In genomic region chr1:115495603-115496002, GRCh38 we compare ENCODE assay signal across 15 cellular contexts.
DNase-seq lines count a peak whose midpoint lies in the region; ATAC-seq, FAIRE-seq and TF ChIP-seq lines count a peak whose summit lies in the region.
"Had no signal": no experiment of that assay in that cellular context is flagged by ENCODE, and none has a peak within 500 bp of the region (broad histone marks: within the 10 kb centered on the region; RNA-seq: fewer than 3 reads in every experiment).

No MANE protein-coding gene starts in this region.

- H3K9ac ChIP-seq in PC-3 (ENCODE audit: low read length) (no peak overlapping the region), keratinocyte (ENCODE audit: control insufficient read depth, extremely low read depth, insufficient read depth, low read length) (peak overlapping the region; percentile 29)

- H3K4me3 ChIP-seq in PC-3 (ENCODE audit: low read length) (no peak overlapping the region), brain microvascular endothelial cell (ENCODE audit: low read depth, low read length) (no peak overlapping the region), keratinocyte (ENCODE audit: control insufficient read depth in 2 of 3, extremely low read depth in 1 of 3, insufficient read depth in 2 of 3, low read depth in 1 of 3, low read length in 3 of 3) (no peak overlapping the region), psoas muscle (no peak overlapping the region)
- H3K4me3 ChIP-seq: gastroesophageal sphincter, lower lobe of right lung had no signal

- H3K27ac ChIP-seq in PC-3 (ENCODE audit: low read length) (peak overlapping the region; percentile 79), brain microvascular endothelial cell (no peak overlapping the region), keratinocyte (ENCODE audit: control insufficient read depth, insufficient read depth, low read length) (peak overlapping the region; percentile 79), psoas muscle (no peak overlapping the region)
- H3K27ac ChIP-seq: gastroesophageal sphincter, lower lobe of right lung had no signal

- dilution Hi-C loops in keratinocyte (cut with MboI; ENCODE audit: extremely low pct_ligation_motif_present, low sequenced_read_pairs) = no loop called here

- H3K36me3 ChIP-seq in PC-3 (ENCODE audit: low read depth, low read length) (no peaks in the 10 kb centered on the region), brain microvascular endothelial cell (replicated peaks) (no peaks in the 10 kb centered on the region), keratinocyte (ENCODE audit: control insufficient read depth in 2 of 2, extremely low read depth in 1 of 2, insufficient read depth in 2 of 2, low read length in 2 of 2) (no peaks in the 10 kb centered on the region), psoas muscle (ENCODE audit: insufficient read depth in 1 of 2, low read depth in 1 of 2) (no peaks in the 10 kb centered on the region)
- H3K36me3 ChIP-seq: BE2C, gastroesophageal sphincter, lower lobe of right lung had no signal

- H3K4me1 ChIP-seq in PC-3 (ENCODE audit: insufficient read depth, low read length) (peaks cover 42% of the 10 kb centered on the region), keratinocyte (ENCODE audit: control insufficient read depth, extremely low read depth, insufficient read depth, low read length) (peaks cover 39% of the 10 kb centered on the region), psoas muscle (no peaks in the 10 kb centered on the region)
- H3K4me1 ChIP-seq: BE2C, gastroesophageal sphincter, lower lobe of right lung had no signal

- BruUV-seq in PC-3 (replicated peaks; lab: Mats Ljungman, UMichigan) = no TSS peak

- peak; percentile 87 for FAIRE-seq in keratinocyte (lab: Jason Lieb, UNC)

- POLR2A ChIA-PET in PC-3 (lab: Charles Lee; ENCODE audit: unreplicated experiment) = no interaction called here

- TF ChIP-seq CTCF in PC-3 (conservative IDR thresholded peaks at IDR 0.05; ENCODE audit: low read depth, low read length) = no peak
- no peak for TF ChIP-seq CTCF in brain microvascular endothelial cell (IDR thresholded peaks at IDR 0.05; ENCODE audit: low read depth, low read length, missing control alignments)
- no peak for TF ChIP-seq CTCF in keratinocyte (optimal IDR thresholded peaks at IDR 0.05 in 1 of 3, IDR thresholded peaks at IDR 0.05 in 1 of 3, conservative IDR thresholded peaks at IDR 0.05 in 1 of 3; ENCODE audit: extremely low read depth in 1 of 3, insufficient read depth in 2 of 3, low read length in 3 of 3)
- TF ChIP-seq CTCF in psoas muscle (IDR thresholded peaks at IDR 0.05) = no peak

- ATAC-seq in PC-3 = peak; percentile 54
- ATAC-seq in psoas muscle = no peak
- ATAC-seq: gastroesophageal sphincter, lower lobe of right lung, natural killer cell had no signal

- WGBS in psoas muscle, 3 donors = 81 to 84% (median 82%) methylated on average over 6 of the region's 6 CpGs

- H3K79me2 ChIP-seq in PC-3 (ENCODE audit: low read length) (no peaks in the 10 kb centered on the region), keratinocyte (ENCODE audit: control insufficient read depth, insufficient read depth, low read length) (no peaks in the 10 kb centered on the region)

- H2AFZ ChIP-seq in PC-3 (ENCODE audit: low read length) (0 out of 2 replicates have a peak overlapping the region, but pooled peaks have one; percentile 1), keratinocyte (ENCODE audit: control insufficient read depth, low read length) (no peak overlapping the region)

- H3K4me2 ChIP-seq in PC-3 (ENCODE audit: low read length) = peak overlapping the region; percentile 54
- H3K4me2 ChIP-seq in keratinocyte (ENCODE audit: control insufficient read depth, extremely low read depth, insufficient read depth, low read depth, low read length) = peak overlapping the region; percentile 62

- no peaks in the 10 kb centered on the region for H3F3A ChIP-seq in PC-3 (ENCODE audit: low read length, unreplicated experiment)

- H3K27me3 ChIP-seq in PC-3 (ENCODE audit: low read length) (no peaks in the 10 kb centered on the region), brain microvascular endothelial cell (replicated peaks) (no peaks in the 10 kb centered on the region), keratinocyte (ENCODE audit: control insufficient read depth, extremely low read depth, insufficient read depth, low read length) (no peaks in the 10 kb centered on the region), psoas muscle (ENCODE audit: insufficient read depth in 3 of 3, low read length in 2 of 3) (no peaks in the 10 kb centered on the region)
- H3K27me3 ChIP-seq: BE2C, gastroesophageal sphincter had no signal

- no peaks in the 10 kb centered on the region for H3K9me1 ChIP-seq in keratinocyte (ENCODE audit: control insufficient read depth, extremely low read depth, insufficient read depth, low read length)

- no peaks in the 10 kb centered on the region for H3K9me2 ChIP-seq in PC-3 (replicated peaks; ENCODE audit: low read length)

- no peaks in the 10 kb centered on the region for H3K9me3 ChIP-seq in PC-3 (ENCODE audit: low read length)
- no peaks in the 10 kb centered on the region for H3K9me3 ChIP-seq in keratinocyte (ENCODE audit: control insufficient read depth, low read depth, low read length)
- H3K9me3 ChIP-seq in psoas muscle = no peaks in the 10 kb centered on the region
- H3K9me3 ChIP-seq: BE2C, gastroesophageal sphincter, lower lobe of right lung had no signal

- CTCF ChIA-PET in PC-3 (lab: Charles Lee) = no interaction called here

- intact Hi-C loops in PC-3 (cut with micrococcal nuclease) = loop anchor here (10.0 kb wide), 1 partner anchor 49 kb away; no protein-coding TSS in a partner anchor
- intact Hi-C loops in psoas muscle (cut with DNase I) = no loop called here

- in situ Hi-C loops in brain microvascular endothelial cell (cut with HindIII; ENCODE audit: low pct_ligation_motif_present, low sequenced_read_pairs) = no loop called here

- H4K20me1 ChIP-seq in PC-3 (ENCODE audit: low read length) (no peaks in the 10 kb centered on the region), keratinocyte (ENCODE audit: control insufficient read depth, extremely low read depth, insufficient read depth, low read length) (no peaks in the 10 kb centered on the region)

- DNase-seq in AG20443 (ENCODE audit: low spot score) (peak; percentile 55), PC-3 (peak; percentile 60), brain microvascular endothelial cell (peak; percentile 53), keratinocyte (ENCODE audit: low read depth, low spot score) (no peak), psoas muscle (no peak), epidermal melanocyte (ENCODE audit: insufficient read length, low spot score) (no peak), NCI-H146 (lab: John Stamatoyannopoulos, UW) (no peak), NCI-H526 treated with DMSO at 0.1 percent for 48 hours (lab: John Stamatoyannopoulos, UW) (no peak)
- DNase-seq: BE2C; effector CD4-positive, alpha-beta T cell; lower lobe of right lung; natural killer cell; NCI-H1930; NCI-H524 treated with DMSO at 0.1 percent for 48 hours had no signal

Comparison
In these comparisons a context has a peak if more than half of its experiments do, and no peak if none do; other contexts are left out.
1. DNase-seq: peak in AG20443 (single experiment), PC-3 (single experiment) and brain microvascular endothelial cell (single experiment); none in keratinocyte (single experiment), psoas muscle (0 of 2), epidermal melanocyte (single experiment), NCI-H146 (single experiment) and NCI-H526 treated with DMSO at 0.1 percent for 48 hours (single experiment).
2. H3K27ac ChIP-seq: peak in PC-3 (single experiment) and keratinocyte (single experiment); none in brain microvascular endothelial cell (single experiment) and psoas muscle (single experiment).